Comparison of ENCODE assay signal across 8 cellular contexts in the genomic region with DNA sequence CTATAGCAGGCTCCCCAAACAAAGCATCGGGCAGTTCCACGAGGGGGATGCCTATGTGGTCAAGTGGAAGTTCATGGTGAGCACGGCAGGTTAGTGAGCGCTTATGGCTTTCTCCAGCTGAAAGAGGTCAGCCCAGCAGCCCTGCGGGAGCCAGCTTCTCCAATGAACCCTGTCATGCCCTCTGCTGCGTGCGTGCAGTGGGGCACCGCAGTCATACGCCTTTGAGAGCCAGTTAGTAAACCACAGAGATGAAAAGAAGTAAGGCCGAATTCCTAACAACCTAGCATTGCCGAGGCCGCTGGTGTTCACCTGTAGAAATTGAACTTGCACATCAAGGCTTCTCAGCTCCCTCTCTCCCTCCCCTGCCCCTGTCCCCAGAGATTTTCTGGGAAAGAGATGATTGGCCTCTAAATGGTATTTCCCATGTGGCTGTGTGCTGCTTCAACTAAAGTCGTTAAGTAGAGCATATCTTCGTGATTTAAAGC.
A peak's percentile ranks its signal among the peaks of the same experiment; 100 is the strongest.
DNase-seq lines count a peak whose midpoint lies in the region; ATAC-seq and TF ChIP-seq lines count a peak whose summit lies in the region.
"Not testable (repeated sequence)": the region's sequence is repeated elsewhere in the genome, so short reads cannot be mapped to it uniquely, and the experiment has no call there.

No MANE protein-coding gene starts in this region.

- H3K9me3 Mint-ChIP-seq in CD8-positive, alpha-beta T cell: not testable (repeated sequence)

- not testable (repeated sequence) for H3K9me3 ChIP-seq in CD8-positive, alpha-beta T cell (ENCODE audit: low read length); effector memory CD4-positive, alpha-beta T cell (ENCODE audit: control insufficient read depth, low read length)

- peak overlapping the region; percentile 95 for H3K27ac Mint-ChIP-seq in CD8-positive, alpha-beta T cell

- H3K36me3 Mint-ChIP-seq in CD8-positive, alpha-beta T cell: not testable (repeated sequence)

- peak overlapping the region; percentile 51 for H3K4me3 ChIP-seq in CD8-positive, alpha-beta T cell (ENCODE audit: low read depth, low read length)
- peak overlapping the region; percentile 51 for H3K4me3 ChIP-seq in effector memory CD4-positive, alpha-beta T cell (ENCODE audit: insufficient read depth, low read depth, low read length, poor library complexity, severe bottlenecking)

- peak; percentile 9 for ATAC-seq in CD8-positive, alpha-beta T cell
- ATAC-seq in GM19452 (IDR thresholded peaks at IDR 0.05; ENCODE audit: unreplicated experiment): peak; percentile 2
- peak; percentile 2 for ATAC-seq in HG02884 (IDR thresholded peaks at IDR 0.05; ENCODE audit: unreplicated experiment)

- peak in 3 of 7 experiments; percentile 39 to 64 (median 44) for DNase-seq in CD8-positive, alpha-beta T cell
- DNase-seq in NCI-H1417 (lab: John Stamatoyannopoulos, UW) (peak; percentile 54 to 70 (median 62)), T-helper 9 cell (peak; percentile 22), activated T-helper 1 cell treated with Interleukin-2 at 50 U/mL for 16 hours (ENCODE audit: low read depth) (peak; percentile 33)
- peak in 1 of 3 donors; percentile 28 for DNase-seq in effector memory CD4-positive, alpha-beta T cell
- DNase-seq in stimulated activated CD4-positive, alpha-beta T cell treated with anti-CD3 and anti-CD28 coated beads, Interleukin-15, amount 100 ng/mL, for 24 hours: peak; percentile 67

- not testable (repeated sequence) for H3K27me3 Mint-ChIP-seq in CD8-positive, alpha-beta T cell (ENCODE audit: low read depth)

- not testable (repeated sequence) for H3K36me3 ChIP-seq in CD8-positive, alpha-beta T cell (ENCODE audit: insufficient read depth, low read length); effector memory CD4-positive, alpha-beta T cell (ENCODE audit: control insufficient read depth, insufficient read depth, low read length)

- peak overlapping the region; percentile 69 for H3K27ac ChIP-seq in CD8-positive, alpha-beta T cell (ENCODE audit: low read depth, low read length)
- H3K27ac ChIP-seq in effector memory CD4-positive, alpha-beta T cell (ENCODE audit: insufficient read depth, low read length, poor library complexity, severe bottlenecking): peak overlapping the region; percentile 76

- intact Hi-C loops in CD8-positive, alpha-beta T cell (cut with DNase I, micrococcal nuclease): loop anchor here (5.0 to 10.0 kb wide), 10 partner anchors 170 to 1750 kb away; partner anchors contain the start of genes ZEB1 (in 2 of the 2), ZNF438 (in 2 of the 2), ARHGAP12 (in 1 of the 2) and MTPAP (in 1 of the 2)

- H3K4me1 Mint-ChIP-seq in CD8-positive, alpha-beta T cell (ENCODE audit: low read depth): peaks cover 61% of the 10 kb centered on the region

- POLR2A ChIA-PET in CD8-positive, alpha-beta T cell (lab: Charles Lee): interaction anchor here (1.0 to 1.7 kb wide), 2 partner anchors 9 to 15 kb away, joined by 3 to 5 read pairs; no protein-coding TSS in a partner anchor

- H3K27me3 ChIP-seq in CD8-positive, alpha-beta T cell (ENCODE audit: insufficient read depth, low read length); effector memory CD4-positive, alpha-beta T cell (replicated peaks; ENCODE audit: control insufficient read depth, insufficient read depth, low read length, poor library complexity, severe bottlenecking): not testable (repeated sequence)

- peak overlapping the region; percentile 86 for H3K4me3 Mint-ChIP-seq in CD8-positive, alpha-beta T cell

- not testable (repeated sequence) for TF ChIP-seq CTCF in CD8-positive, alpha-beta T cell (IDR thresholded peaks at IDR 0.05)

- CTCF ChIA-PET in CD8-positive, alpha-beta T cell (lab: Charles Lee): interaction anchor here (1.7 to 3.0 kb wide), 2 partner anchors 13 to 17 kb away, joined by 9 to 11 read pairs; no protein-coding TSS in a partner anchor

- peaks cover 54% of the 10 kb centered on the region for H3K4me1 ChIP-seq in CD8-positive, alpha-beta T cell (ENCODE audit: insufficient read depth, low read length)
- H3K4me1 ChIP-seq in effector memory CD4-positive, alpha-beta T cell (ENCODE audit: control insufficient read depth, insufficient read depth, low read length, poor library complexity, severe bottlenecking): peaks cover 40% of the 10 kb centered on the region
